In the genomic region with DNA sequence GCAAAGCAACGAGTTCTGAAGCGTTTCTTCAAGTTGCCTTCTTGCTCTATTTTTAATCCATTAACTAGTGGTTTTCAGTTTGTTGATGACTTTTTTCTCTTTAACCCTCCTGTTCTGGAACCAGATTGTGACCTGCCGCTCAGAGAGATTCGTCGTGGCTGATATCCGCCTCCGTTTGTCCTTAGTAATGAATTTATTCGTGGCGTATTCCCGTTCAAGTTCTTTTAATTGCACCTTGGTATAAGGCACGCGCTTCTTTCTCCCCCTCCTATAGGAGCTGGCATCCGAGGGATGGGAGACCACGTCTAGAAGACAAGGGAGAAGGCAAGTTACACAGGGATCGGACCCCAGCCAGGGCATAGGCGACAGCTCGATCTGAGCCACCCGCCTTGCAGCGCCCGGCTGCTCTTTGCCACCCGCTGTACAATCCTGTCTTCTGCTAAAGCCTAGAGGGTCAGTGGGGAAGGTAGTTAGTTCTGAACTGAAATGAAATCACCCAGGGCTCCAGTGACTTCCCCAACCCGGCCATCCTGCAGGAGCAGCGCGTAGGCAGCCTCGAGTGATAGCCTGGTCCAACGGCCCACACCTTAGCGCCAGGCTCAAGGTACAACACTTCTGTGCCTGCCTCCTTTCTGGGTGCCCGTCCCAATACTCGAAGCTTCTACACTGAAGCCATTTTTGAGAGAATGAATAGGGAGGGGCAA, we compare ENCODE assay signal across 1 cellular context.
TF ChIP-seq lines count a peak whose summit lies in the region.

No MANE protein-coding gene starts in this region.

TF ChIP-seq in A549, 52 proteins besides CTCF, POLR2A, EP300 and RAD21 (continued from another document):
- no peak for TF ChIP-seq RNF2 (IDR thresholded peaks at IDR 0.05; ENCODE audit: borderline replicate concordance, low read depth)
